Comparison of ENCODE assay signal across 31 cellular contexts in the genomic region with DNA sequence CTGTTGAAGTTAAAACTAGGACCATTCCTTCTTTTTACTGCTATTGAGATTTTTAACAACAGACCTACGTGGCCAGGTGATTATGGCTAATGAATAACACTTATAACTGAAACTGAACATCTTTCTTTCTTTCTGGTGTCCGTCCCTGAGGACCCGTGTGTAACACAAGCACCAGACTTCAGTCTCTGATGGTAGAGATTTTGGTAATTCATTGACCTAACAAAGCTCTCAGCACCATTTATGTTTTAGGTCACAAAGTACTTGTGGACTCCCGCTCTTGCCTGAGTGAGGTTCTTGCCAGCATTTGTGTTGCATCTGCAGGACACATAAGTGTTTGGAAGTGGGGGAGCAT. TPM values are rescaled to one million over a fixed set of nuclear protein-coding genes. Genes with fewer than 3 reads are reported as not detected.
"Had no signal": no experiment of that assay in that cellular context is flagged by ENCODE, and none has a peak within 500 bp of the region (broad histone marks: within the 10 kb centered on the region; RNA-seq: fewer than 3 reads in every experiment).

No MANE protein-coding gene starts in this region.

- H3K4me1 Mint-ChIP-seq: immature natural killer cell, naive B cell had no signal

- DNase-seq: activated CD4-positive, alpha-beta T cell treated with anti-CD3 and anti-CD28 coated beads for 1 hour; activated CD4-positive, alpha-beta T cell treated with anti-CD3 and anti-CD28 coated beads, Interleukin-2, amount 50 U/mL, for 4 hours; activated effector memory CD4-positive, alpha-beta T cell treated with anti-CD3 and anti-CD28 coated beads, Interleukin-2, amount 50 U/mL, for 16 hours; activated naive CD4-positive, alpha-beta T cell treated with anti-CD3 and anti-CD28 coated beads, Interleukin-2, amount 50 U/mL, for 16 hours; activated T-cell treated with anti-CD3 and anti-CD28 coated beads, Interleukin-2, amount 50 U/mL, for 72 hours; effector CD8-positive, alpha-beta T cell; heart right ventricle; immature natural killer cell; kidney glomerular epithelial cell; left ventricle myocardium inferior; naive B cell; retina; stimulated activated CD4-positive, alpha-beta T cell treated with anti-CD3 and anti-CD28 coated beads, Interleukin-12 subunit alpha, Interleukin-12 subunit beta, amount 100 ng/mL, for 4 hours; stimulated activated CD4-positive, alpha-beta T cell treated with anti-CD3 and anti-CD28 coated beads, Interleukin-1b, Interleukin-23, amount 100 ng/mL, for 48 hours; stimulated activated CD8-positive, alpha-beta memory T cell treated with anti-CD3 and anti-CD28 coated beads, Interleukin-4, amount 100 ng/mL, for 48 hours; stimulated activated naive CD4-positive, alpha-beta T cell; WERI-Rb-1 had no signal

- H3K27me3 ChIP-seq: ascending aorta, cardiac muscle cell, esophagus muscularis mucosa, gastroesophageal sphincter, heart right ventricle, tibial nerve, vagina had no signal

- H3K4me3 Mint-ChIP-seq: activated T-cell treated with anti-CD3 and anti-CD28 coated beads, Interleukin-2, amount 50 U/mL, for 72 hours; dendritic cell treated with granulocyte-macrophage colony-stimulating factor and Interleukin-4, amounts not matched to agents 40 ng/mL and 50 ng/mL, for 4 days; immature natural killer cell; naive B cell; neural crest cell had no signal

- H3K36me3 Mint-ChIP-seq: immature natural killer cell, naive B cell had no signal

- H3K4me1 ChIP-seq: ascending aorta, gastroesophageal sphincter, heart right ventricle, left ventricle myocardium inferior, tibial nerve, vagina had no signal

- H3K27ac Mint-ChIP-seq: activated T-cell treated with anti-CD3 and anti-CD28 coated beads, Interleukin-2, amount 50 U/mL, for 72 hours; dendritic cell treated with granulocyte-macrophage colony-stimulating factor and Interleukin-4, amounts not matched to agents 40 ng/mL and 50 ng/mL, for 4 days; immature natural killer cell; naive B cell had no signal

- H3K27me3 Mint-ChIP-seq: dendritic cell treated with granulocyte-macrophage colony-stimulating factor and Interleukin-4, amounts not matched to agents 40 ng/mL and 50 ng/mL, for 4 days; naive B cell had no signal

- H3K9me3 ChIP-seq: ascending aorta, esophagus muscularis mucosa, gastroesophageal sphincter, heart right ventricle, left ventricle myocardium inferior, tibial nerve, vagina had no signal

- H3K27ac ChIP-seq: ascending aorta, cardiac muscle cell, esophagus muscularis mucosa, gastroesophageal sphincter, heart right ventricle, left ventricle myocardium inferior, tibial nerve, vagina, WERI-Rb-1 had no signal

- ATAC-seq: activated T-cell treated with anti-CD3 and anti-CD28 coated beads, Interleukin-2, amount 50 U/mL, for 72 hours; gastroesophageal sphincter; heart right ventricle had no signal

- H3K4me3 ChIP-seq: ascending aorta, cardiac muscle cell, esophagus muscularis mucosa, gastroesophageal sphincter, heart right ventricle, left ventricle myocardium inferior, tibial nerve, vagina had no signal

- H3K36me3 ChIP-seq: ascending aorta, cardiac muscle cell, esophagus muscularis mucosa, gastroesophageal sphincter, heart right ventricle, left ventricle myocardium inferior, tibial nerve, vagina, WERI-Rb-1 had no signal

RNA-seq across cellular contexts. Expression of a gene that starts 40.4 kb away (rescaled TPM):
- total RNA-seq: activated CD8-positive, alpha-beta memory T cell treated with anti-CD3 and anti-CD28 coated beads for 36 hours; activated T-cell treated with anti-CD3 and anti-CD28 coated beads, Interleukin-2, amount 50 U/mL, for 72 hours; ascending aorta; chondrocyte; esophagus muscularis mucosa; left ventricle myocardium inferior; mammary epithelial cell; mononuclear cell; omental fat pad; subcutaneous adipose tissue; vagina had no signal
- polyA plus RNA-seq: heart right ventricle, immature natural killer cell, mammary epithelial cell had no signal
